In genomic region chr1:198936371-198937083, GRCh38 we compare ENCODE assay signal across 8 cellular contexts.
A peak's percentile ranks its signal among the peaks of the same experiment; 100 is the strongest.
DNase-seq lines count a peak whose midpoint lies in the region; ATAC-seq and TF ChIP-seq lines count a peak whose summit lies in the region.

No MANE protein-coding gene starts in this region.

- no peaks in the 10 kb centered on the region for H3K9me3 ChIP-seq in iPS-18a (ENCODE audit: control insufficient read depth, low read depth, low read length)
- no peaks in the 10 kb centered on the region for H3K9me3 ChIP-seq in spleen

- H3K9me3 Mint-ChIP-seq in activated naive CD8-positive, alpha-beta T cell treated with anti-CD3 and anti-CD28 coated beads, Interleukin-2, amount 10 ng/mL, durations not matched to agents 7 days and 5 days = peaks cover 4% of the 10 kb centered on the region

- no peak for ATAC-seq in activated naive CD8-positive, alpha-beta T cell treated with anti-CD3 and anti-CD28 coated beads, Interleukin-2, amount 10 ng/mL, durations not matched to agents 7 days and 5 days (ENCODE audit: low read depth)
- no peak for ATAC-seq in HG03025 (IDR thresholded peaks at IDR 0.05; ENCODE audit: low FRiP score, unreplicated experiment)

- H3K36me3 ChIP-seq in KMS-11 (ENCODE audit: insufficient read depth) = no peaks in the 10 kb centered on the region
- H3K36me3 ChIP-seq in iPS-18a (ENCODE audit: control insufficient read depth, low read depth, low read length) = no peaks in the 10 kb centered on the region
- no peaks in the 10 kb centered on the region for H3K36me3 ChIP-seq in spleen

- no peaks in the 10 kb centered on the region for H3K27me3 ChIP-seq in KMS-11 (ENCODE audit: insufficient read depth, low read depth)
- H3K27me3 ChIP-seq in iPS-18a (ENCODE audit: control insufficient read depth, insufficient read depth, low read length) = no peaks in the 10 kb centered on the region
- H3K27me3 ChIP-seq in spleen (replicated peaks in 1 of 7) = peaks cover 0 to under 1% (median 0%) of the 10 kb centered on the region in 7 donors

- no peaks in the 10 kb centered on the region for H4K20me1 ChIP-seq in KMS-11 (ENCODE audit: insufficient read depth)

- peaks cover 11% of the 10 kb centered on the region for H3K4me1 ChIP-seq in KMS-11 (ENCODE audit: low read depth, poor library complexity, severe bottlenecking)
- peaks cover 12% of the 10 kb centered on the region for H3K4me1 ChIP-seq in iPS-18a (ENCODE audit: control insufficient read depth, low read depth, low read length)
- peaks cover 0 to 67% (median 34%) of the 10 kb centered on the region in 6 donors for H3K4me1 ChIP-seq in spleen

- H3K4me3 ChIP-seq in KMS-11 (IDR thresholded peaks at IDR 0.05; ENCODE audit: insufficient read depth, low read depth, low read length) (peak overlapping the region; percentile 33), iPS-18a (ENCODE audit: low read length) (peak overlapping the region; percentile 26), spleen (peak overlapping the region; percentile 43 to 73 (median 46))

- TF ChIP-seq CTCF in KMS-11 (conservative IDR thresholded peaks at IDR 0.05; ENCODE audit: low read depth, low read length) (no peak), spleen (IDR thresholded peaks at IDR 0.05 in 8 of 11, conservative IDR thresholded peaks at IDR 0.05 in 3 of 11) (no peak)

- H3K4me1 Mint-ChIP-seq in activated naive CD8-positive, alpha-beta T cell treated with anti-CD3 and anti-CD28 coated beads, Interleukin-2, amount 10 ng/mL, durations not matched to agents 7 days and 5 days = peaks cover 22% of the 10 kb centered on the region

- peak overlapping the region; percentile 92 for H3K9ac ChIP-seq in KMS-11
- H3K9ac ChIP-seq in iPS-18a (ENCODE audit: low read length) = peak overlapping the region; percentile 16

- intact Hi-C loops in spleen (cut with DNase I; ENCODE audit: low total_unique reads) = no loop called here
- intact Hi-C loops in posterior vena cava (cut with DNase I) = no loop called here

- peak overlapping the region; percentile 41 for H3K4me2 ChIP-seq in KMS-11

- POLR2A ChIA-PET in activated naive CD8-positive, alpha-beta T cell treated with anti-CD3 and anti-CD28 coated beads, Interleukin-2, amount 10 ng/mL, durations not matched to agents 7 days and 5 days (lab: Charles Lee) = interaction anchor here (0.7 to 4.0 kb wide), 32 partner anchors 10 to 307 kb away, joined by 3 to 29 read pairs (median 4); partner anchors contain the start of gene PTPRC

- no peak for TF ChIP-seq POLR2A in spleen (IDR thresholded peaks at IDR 0.05)

- H3K27ac ChIP-seq in KMS-11 (peak overlapping the region; percentile 93), iPS-18a (ENCODE audit: low read length) (no peak overlapping the region), spleen (peak overlapping the region; percentile 69 to 91 (median 86))

- no peak overlapping the region for H3K4me3 Mint-ChIP-seq in activated naive CD8-positive, alpha-beta T cell treated with anti-CD3 and anti-CD28 coated beads, Interleukin-2, amount 10 ng/mL, durations not matched to agents 7 days and 5 days

- peak overlapping the region; percentile 91 for H3K27ac Mint-ChIP-seq in activated naive CD8-positive, alpha-beta T cell treated with anti-CD3 and anti-CD28 coated beads, Interleukin-2, amount 10 ng/mL, durations not matched to agents 7 days and 5 days

- peak; percentile 42 for DNase-seq in DMS 273 (lab: John Stamatoyannopoulos, UW; ENCODE audit: unreplicated experiment)
- no peak for DNase-seq in activated naive CD8-positive, alpha-beta T cell treated with anti-CD3 and anti-CD28 coated beads, Interleukin-2, amount 10 ng/mL, durations not matched to agents 7 days and 5 days
- no peak for DNase-seq in spleen
- DNase-seq in posterior vena cava (ENCODE audit: low spot score) = no peak
- DNase-seq in GM19238 (ENCODE audit: insufficient read length, low spot score) = no peak

- 4 to 13% (median 9%) methylated on average over 6 of the region's 6 CpGs for WGBS in spleen, 5 donors

- H3K79me2 ChIP-seq in KMS-11 (ENCODE audit: insufficient read depth, low read depth) = peaks cover 66% of the 10 kb centered on the region

- no peaks in the 10 kb centered on the region for H3K27me3 Mint-ChIP-seq in activated naive CD8-positive, alpha-beta T cell treated with anti-CD3 and anti-CD28 coated beads, Interleukin-2, amount 10 ng/mL, durations not matched to agents 7 days and 5 days

- H2AFZ ChIP-seq in KMS-11 (ENCODE audit: low read depth) = no peak overlapping the region

- peaks cover 19% of the 10 kb centered on the region for H3K36me3 Mint-ChIP-seq in activated naive CD8-positive, alpha-beta T cell treated with anti-CD3 and anti-CD28 coated beads, Interleukin-2, amount 10 ng/mL, durations not matched to agents 7 days and 5 days
